ENCODE assay signal across 13 cellular contexts in genomic region chr3:61926913-61927312, GRCh38.
DNase-seq lines count a peak whose midpoint lies in the region; ATAC-seq and TF ChIP-seq lines count a peak whose summit lies in the region.
"Had no signal": no experiment of that assay in that cellular context is flagged by ENCODE, and none has a peak within 500 bp of the region (broad histone marks: within the 10 kb centered on the region; RNA-seq: fewer than 3 reads in every experiment).

No MANE protein-coding gene starts in this region.

- no peaks in the 10 kb centered on the region for H3K4me1 Mint-ChIP-seq in Calu3 (ENCODE audit: low read depth, unreplicated experiment)
- H3K4me1 Mint-ChIP-seq: central memory CD8-positive, alpha-beta T cell; naive thymus-derived CD8-positive, alpha-beta T cell had no signal

- H3K36me3 ChIP-seq in subcutaneous abdominal adipose tissue (ENCODE audit: control insufficient read depth in 5 of 5, insufficient read depth in 5 of 5, low read length in 5 of 5), result no peaks in the 10 kb centered on the region

- no peak overlapping the region for H3K4me3 Mint-ChIP-seq in Calu3 (ENCODE audit: low read depth, unreplicated experiment)
- H3K4me3 Mint-ChIP-seq: central memory CD8-positive, alpha-beta T cell; naive thymus-derived CD8-positive, alpha-beta T cell had no signal

- peak overlapping the region in 2 of 5 donors; percentile 6 to 53 for H3K9ac ChIP-seq in subcutaneous abdominal adipose tissue (ENCODE audit: low read length in 5 of 5)

- intact Hi-C loops in Calu3 (cut with micrococcal nuclease; ENCODE audit: unreplicated experiment), result no loop called here

- no peaks in the 10 kb centered on the region for H3K27me3 ChIP-seq in subcutaneous abdominal adipose tissue (ENCODE audit: control insufficient read depth in 5 of 5, insufficient read depth in 4 of 5, low read length in 5 of 5)

- H3K4me1 ChIP-seq in subcutaneous abdominal adipose tissue (ENCODE audit: control insufficient read depth in 5 of 5, insufficient read depth in 5 of 5, low read length in 5 of 5), result peaks cover 11 to 44% (median 38%) of the 10 kb centered on the region in 5 donors

- H3K36me3 Mint-ChIP-seq in Calu3 (ENCODE audit: insufficient read depth, unreplicated experiment), result no peaks in the 10 kb centered on the region
- H3K36me3 Mint-ChIP-seq: naive thymus-derived CD8-positive, alpha-beta T cell had no signal

- H3K27ac Mint-ChIP-seq in Calu3 (ENCODE audit: unreplicated experiment), result no peak overlapping the region
- H3K27ac Mint-ChIP-seq: naive thymus-derived CD8-positive, alpha-beta T cell had no signal

- CTCF ChIA-PET in Calu3 (lab: Charles Lee), result no interaction called here

- H3K27ac ChIP-seq in coronary artery (peak overlapping the region; percentile 38 to 80), subcutaneous abdominal adipose tissue (ENCODE audit: low read depth, low read length) (peak overlapping the region; percentile 93)

- peaks cover 16% of the 10 kb centered on the region for H3K9me3 Mint-ChIP-seq in Calu3 (ENCODE audit: low read depth, unreplicated experiment)

- H3K4me3 ChIP-seq in coronary artery (peak overlapping the region; percentile 30), subcutaneous abdominal adipose tissue (ENCODE audit: low read depth in 1 of 5, low read length in 5 of 5) (peak overlapping the region in 1 of 5 donors; percentile 44)

- BruUV-seq in Calu3 (replicated peaks; lab: Mats Ljungman, UMichigan), result no TSS peak

- no peak for ATAC-seq in stimulated activated naive CD8-positive, alpha-beta T cell treated with anti-CD3 and anti-CD28 coated beads, Interleukin-15, Interleukin-2, amounts not matched to agents 100 U/mL and 50 U/mL, for 24 hours
- ATAC-seq: naive thymus-derived CD8-positive, alpha-beta T cell had no signal

- DNase-seq in HS-5 (ENCODE audit: low read depth) (peak; percentile 41), coronary artery (ENCODE audit: low spot score) (no peak), kidney tubule cell (ENCODE audit: low spot score) (peak; percentile 43), NCI-H2081 treated with DMSO at 0.1 percent for 48 hours (lab: John Stamatoyannopoulos, UW) (no peak), occipital lobe (lab: John Stamatoyannopoulos, UW) (no peak), Calu3 (no peak)
- DNase-seq in stimulated activated naive CD8-positive, alpha-beta T cell treated with anti-CD3 and anti-CD28 coated beads, Interleukin-15, Interleukin-2, amounts not matched to agents 100 U/mL and 50 U/mL, for 24 hours, result no peak
- DNase-seq: naive thymus-derived CD8-positive, alpha-beta T cell; NCI-H1930; stimulated activated CD4-positive, alpha-beta T cell treated with anti-CD3 and anti-CD28 coated beads, Interleukin-2, amount 100 ng/mL, for 24 hours; T1000 had no signal

- TF ChIP-seq CTCF in coronary artery (IDR thresholded peaks at IDR 0.05), result no peak
- TF ChIP-seq CTCF in Calu3 (IDR thresholded peaks at IDR 0.05; ENCODE audit: unreplicated experiment), result no peak

- no peaks in the 10 kb centered on the region for H3K9me3 ChIP-seq in subcutaneous abdominal adipose tissue (ENCODE audit: control insufficient read depth in 5 of 5, low read length in 5 of 5)

- H3K27me3 Mint-ChIP-seq in Calu3 (ENCODE audit: unreplicated experiment), result no peaks in the 10 kb centered on the region
- H3K27me3 Mint-ChIP-seq: central memory CD8-positive, alpha-beta T cell had no signal

Comparison
In these comparisons a context has a peak if more than half of its experiments do, and no peak if none do; other contexts are left out.
1. DNase-seq: peak in HS-5 (single experiment) and kidney tubule cell (single experiment); none in coronary artery (single experiment), NCI-H2081 treated with DMSO at 0.1 percent for 48 hours (single experiment), occipital lobe (single experiment), stimulated activated naive CD8-positive, alpha-beta T cell treated with anti-CD3 and anti-CD28 coated beads, Interleukin-15, Interleukin-2, amounts not matched to agents 100 U/mL and 50 U/mL, for 24 hours (single experiment) and Calu3 (single experiment).